2 cellular contexts compared by ENCODE assay signal in the genomic region with DNA sequence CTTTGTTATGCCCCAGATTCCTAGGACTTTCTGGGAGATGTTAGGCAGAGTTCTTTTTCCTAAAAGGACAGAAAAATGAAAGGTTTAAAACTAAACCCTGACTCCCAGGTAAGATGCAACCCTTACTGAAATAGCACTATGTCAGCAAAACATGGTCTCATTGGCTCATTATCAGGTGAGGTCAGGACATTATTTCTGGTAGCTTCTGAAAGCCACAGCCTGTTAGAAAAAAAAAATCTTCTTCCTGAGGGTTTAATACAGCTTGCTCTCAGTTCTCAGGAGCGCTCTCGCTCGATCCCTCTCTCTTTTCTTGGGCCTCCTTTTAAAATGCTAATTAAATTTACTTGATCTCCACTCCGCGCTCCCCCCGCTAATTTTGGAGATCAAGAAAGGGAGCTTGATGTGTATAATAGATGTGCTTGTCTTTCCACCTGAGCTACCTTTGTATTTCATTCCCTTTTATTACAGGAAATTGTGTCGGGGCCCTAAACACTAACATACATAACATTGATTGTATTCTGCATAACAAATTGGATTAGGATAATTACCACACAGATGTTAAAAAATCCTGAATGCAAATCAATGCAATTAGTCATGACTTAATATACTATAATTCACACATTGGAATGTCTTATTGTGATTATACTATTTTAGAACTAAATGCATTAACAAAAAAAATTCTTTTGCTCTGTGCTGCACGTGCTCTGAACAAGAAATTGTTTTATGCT.
TF ChIP-seq lines count a peak whose summit lies in the region.

No MANE protein-coding gene starts in this region.

TF ChIP-seq in IMR-90, 13 proteins besides CTCF, POLR2A, EP300 and RAD21:
- peak; percentile 70 for TF ChIP-seq MAFK (IDR thresholded peaks at IDR 0.05; ENCODE audit: low read depth, low read length)
- no peak for TF ChIP-seq RFX5 (IDR thresholded peaks at IDR 0.05; ENCODE audit: low read depth, low read length)

TF ChIP-seq in K562, 482 proteins besides CTCF, POLR2A, EP300 and RAD21:
- TF ChIP-seq ZNF316 (IDR thresholded peaks at IDR 0.05) (peak; percentile 84), ZNF311 (CRISPR knock-in tag; IDR thresholded peaks at IDR 0.05) (no peak), TAL1 (IDR thresholded peaks at IDR 0.05) (no peak), DIDO1 (tag; IDR thresholded peaks at IDR 0.05; ENCODE audit: low read depth) (no peak), MAFF (IDR thresholded peaks at IDR 0.05; ENCODE audit: low read length) (0 out of 2 replicates have a peak, but pooled peaks have one; percentile 9), PRMT5 (CRISPR knock-in tag; IDR thresholded peaks at IDR 0.05) (no peak), COPS2 (conservative IDR thresholded peaks at IDR 0.05) (no peak), SP2 (IDR thresholded peaks at IDR 0.05; ENCODE audit: extremely low read depth, low read depth, low read length, poor library complexity, severe bottlenecking) (no peak), MAFG (tag; conservative IDR thresholded peaks at IDR 0.05) (peak; percentile 46), TGIF2 (CRISPR knock-in tag; IDR thresholded peaks at IDR 0.05) (no peak), HNRNPL (IDR thresholded peaks at IDR 0.05; ENCODE audit: low read depth, low read length) (no peak), SMARCA4 (IDR thresholded peaks at IDR 0.05) (no peak), HNRNPK (IDR thresholded peaks at IDR 0.05; ENCODE audit: low read depth, low read length, poor library complexity, severe bottlenecking) (no peak), PRPF4 (IDR thresholded peaks at IDR 0.05; ENCODE audit: insufficient read depth, low read depth, low read length, poor library complexity, severe bottlenecking) (no peak), RBM34 (IDR thresholded peaks at IDR 0.05; ENCODE audit: borderline replicate concordance, insufficient read depth, low read length) (no peak), RBM25 (IDR thresholded peaks at IDR 0.05; ENCODE audit: low read depth, low read length, severe bottlenecking) (no peak), HCFC1 (IDR thresholded peaks at IDR 0.05; ENCODE audit: low read depth, low read length) (no peak), MAFK (IDR thresholded peaks at IDR 0.05; ENCODE audit: low read length) (peak; percentile 44; the same call in 1 of the 2 replicates), PML (IDR thresholded peaks at IDR 0.05; ENCODE audit: low read length) (no peak), C11orf30 (IDR thresholded peaks at IDR 0.05; ENCODE audit: low read depth) (peak; percentile 56), BRF1 (IDR thresholded peaks at IDR 0.05; ENCODE audit: borderline replicate concordance, extremely low read depth, insufficient read length) (no peak), FOXJ3 (CRISPR knock-in tag; IDR thresholded peaks at IDR 0.05) (no peak)
- TF ChIP-seq, protein P1, sequence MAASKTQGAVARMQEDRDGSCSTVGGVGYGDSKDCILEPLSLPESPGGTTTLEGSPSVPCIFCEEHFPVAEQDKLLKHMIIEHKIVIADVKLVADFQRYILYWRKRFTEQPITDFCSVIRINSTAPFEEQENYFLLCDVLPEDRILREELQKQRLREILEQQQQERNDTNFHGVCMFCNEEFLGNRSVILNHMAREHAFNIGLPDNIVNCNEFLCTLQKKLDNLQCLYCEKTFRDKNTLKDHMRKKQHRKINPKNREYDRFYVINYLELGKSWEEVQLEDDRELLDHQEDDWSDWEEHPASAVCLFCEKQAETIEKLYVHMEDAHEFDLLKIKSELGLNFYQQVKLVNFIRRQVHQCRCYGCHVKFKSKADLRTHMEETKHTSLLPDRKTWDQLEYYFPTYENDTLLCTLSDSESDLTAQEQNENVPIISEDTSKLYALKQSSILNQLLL (CRISPR knock-in tag; IDR thresholded peaks at IDR 0.05; ENCODE audit: borderline replicate concordance): no peak
- TF ChIP-seq, protein P2, sequence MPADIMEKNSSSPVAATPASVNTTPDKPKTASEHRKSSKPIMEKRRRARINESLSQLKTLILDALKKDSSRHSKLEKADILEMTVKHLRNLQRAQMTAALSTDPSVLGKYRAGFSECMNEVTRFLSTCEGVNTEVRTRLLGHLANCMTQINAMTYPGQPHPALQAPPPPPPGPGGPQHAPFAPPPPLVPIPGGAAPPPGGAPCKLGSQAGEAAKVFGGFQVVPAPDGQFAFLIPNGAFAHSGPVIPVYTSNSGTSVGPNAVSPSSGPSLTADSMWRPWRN (IDR thresholded peaks at IDR 0.05; ENCODE audit: low read depth): no peak
- TF ChIP-seq, protein P3, sequence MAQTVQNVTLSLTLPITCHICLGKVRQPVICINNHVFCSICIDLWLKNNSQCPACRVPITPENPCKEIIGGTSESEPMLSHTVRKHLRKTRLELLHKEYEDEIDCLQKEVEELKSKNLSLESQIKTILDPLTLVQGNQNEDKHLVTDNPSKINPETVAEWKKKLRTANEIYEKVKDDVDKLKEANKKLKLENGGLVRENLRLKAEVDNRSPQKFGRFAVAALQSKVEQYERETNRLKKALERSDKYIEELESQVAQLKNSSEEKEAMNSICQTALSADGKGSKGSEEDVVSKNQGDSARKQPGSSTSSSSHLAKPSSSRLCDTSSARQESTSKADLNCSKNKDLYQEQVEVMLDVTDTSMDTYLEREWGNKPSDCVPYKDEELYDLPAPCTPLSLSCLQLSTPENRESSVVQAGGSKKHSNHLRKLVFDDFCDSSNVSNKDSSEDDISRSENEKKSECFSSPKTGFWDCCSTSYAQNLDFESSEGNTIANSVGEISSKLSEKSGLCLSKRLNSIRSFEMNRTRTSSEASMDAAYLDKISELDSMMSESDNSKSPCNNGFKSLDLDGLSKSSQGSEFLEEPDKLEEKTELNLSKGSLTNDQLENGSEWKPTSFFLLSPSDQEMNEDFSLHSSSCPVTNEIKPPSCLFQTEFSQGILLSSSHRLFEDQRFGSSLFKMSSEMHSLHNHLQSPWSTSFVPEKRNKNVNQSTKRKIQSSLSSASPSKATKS (CRISPR knock-in tag; IDR thresholded peaks at IDR 0.05): no peak
- TF ChIP-seq, protein P4, sequence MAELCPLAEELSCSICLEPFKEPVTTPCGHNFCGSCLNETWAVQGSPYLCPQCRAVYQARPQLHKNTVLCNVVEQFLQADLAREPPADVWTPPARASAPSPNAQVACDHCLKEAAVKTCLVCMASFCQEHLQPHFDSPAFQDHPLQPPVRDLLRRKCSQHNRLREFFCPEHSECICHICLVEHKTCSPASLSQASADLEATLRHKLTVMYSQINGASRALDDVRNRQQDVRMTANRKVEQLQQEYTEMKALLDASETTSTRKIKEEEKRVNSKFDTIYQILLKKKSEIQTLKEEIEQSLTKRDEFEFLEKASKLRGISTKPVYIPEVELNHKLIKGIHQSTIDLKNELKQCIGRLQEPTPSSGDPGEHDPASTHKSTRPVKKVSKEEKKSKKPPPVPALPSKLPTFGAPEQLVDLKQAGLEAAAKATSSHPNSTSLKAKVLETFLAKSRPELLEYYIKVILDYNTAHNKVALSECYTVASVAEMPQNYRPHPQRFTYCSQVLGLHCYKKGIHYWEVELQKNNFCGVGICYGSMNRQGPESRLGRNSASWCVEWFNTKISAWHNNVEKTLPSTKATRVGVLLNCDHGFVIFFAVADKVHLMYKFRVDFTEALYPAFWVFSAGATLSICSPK (IDR thresholded peaks at IDR 0.05; ENCODE audit: borderline replicate concordance): no peak
- TF ChIP-seq, protein P5, sequence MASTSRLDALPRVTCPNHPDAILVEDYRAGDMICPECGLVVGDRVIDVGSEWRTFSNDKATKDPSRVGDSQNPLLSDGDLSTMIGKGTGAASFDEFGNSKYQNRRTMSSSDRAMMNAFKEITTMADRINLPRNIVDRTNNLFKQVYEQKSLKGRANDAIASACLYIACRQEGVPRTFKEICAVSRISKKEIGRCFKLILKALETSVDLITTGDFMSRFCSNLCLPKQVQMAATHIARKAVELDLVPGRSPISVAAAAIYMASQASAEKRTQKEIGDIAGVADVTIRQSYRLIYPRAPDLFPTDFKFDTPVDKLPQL (IDR thresholded peaks at IDR 0.05; ENCODE audit: extremely low read depth, insufficient read length): no peak
- TF ChIP-seq, protein P6, sequence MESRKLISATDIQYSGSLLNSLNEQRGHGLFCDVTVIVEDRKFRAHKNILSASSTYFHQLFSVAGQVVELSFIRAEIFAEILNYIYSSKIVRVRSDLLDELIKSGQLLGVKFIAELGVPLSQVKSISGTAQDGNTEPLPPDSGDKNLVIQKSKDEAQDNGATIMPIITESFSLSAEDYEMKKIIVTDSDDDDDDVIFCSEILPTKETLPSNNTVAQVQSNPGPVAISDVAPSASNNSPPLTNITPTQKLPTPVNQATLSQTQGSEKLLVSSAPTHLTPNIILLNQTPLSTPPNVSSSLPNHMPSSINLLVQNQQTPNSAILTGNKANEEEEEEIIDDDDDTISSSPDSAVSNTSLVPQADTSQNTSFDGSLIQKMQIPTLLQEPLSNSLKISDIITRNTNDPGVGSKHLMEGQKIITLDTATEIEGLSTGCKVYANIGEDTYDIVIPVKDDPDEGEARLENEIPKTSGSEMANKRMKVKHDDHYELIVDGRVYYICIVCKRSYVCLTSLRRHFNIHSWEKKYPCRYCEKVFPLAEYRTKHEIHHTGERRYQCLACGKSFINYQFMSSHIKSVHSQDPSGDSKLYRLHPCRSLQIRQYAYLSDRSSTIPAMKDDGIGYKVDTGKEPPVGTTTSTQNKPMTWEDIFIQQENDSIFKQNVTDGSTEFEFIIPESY (CRISPR knock-in tag; IDR thresholded peaks at IDR 0.05): no peak
